ENCODE assay signal across 18 cellular contexts in genomic region chr15:41873711-41874110, GRCh38. TPM values are rescaled to one million over a fixed set of nuclear protein-coding genes. Genes with fewer than 3 reads are reported as not detected.
A peak's percentile ranks its signal among the peaks of the same experiment; 100 is the strongest.
DNase-seq lines count a peak whose midpoint lies in the region; ATAC-seq and TF ChIP-seq lines count a peak whose summit lies in the region.
"Had no signal": no experiment of that assay in that cellular context is flagged by ENCODE, and none has a peak within 500 bp of the region (broad histone marks: within the 10 kb centered on the region; RNA-seq: fewer than 3 reads in every experiment).

No MANE protein-coding gene starts in this region.

- TF ChIP-seq POLR2A in suprapubic skin (IDR thresholded peaks at IDR 0.05) = no peak

- H3K36me3 Mint-ChIP-seq in T-helper 17 cell (ENCODE audit: low read depth) = no peaks in the 10 kb centered on the region
- H3K36me3 Mint-ChIP-seq: CD14-positive monocyte had no signal

- H3K4me1 Mint-ChIP-seq in T-helper 17 cell = peaks cover 15% of the 10 kb centered on the region
- H3K4me1 Mint-ChIP-seq: CD14-positive monocyte had no signal

- H3K9me3 ChIP-seq in T-helper 17 cell (ENCODE audit: control insufficient read depth, low read length, poor library complexity, severe bottlenecking) = no peaks in the 10 kb centered on the region
- no peaks in the 10 kb centered on the region for H3K9me3 ChIP-seq in suprapubic skin

- H3K27ac Mint-ChIP-seq in T-helper 17 cell = peak overlapping the region; percentile 32
- H3K27ac Mint-ChIP-seq: CD14-positive monocyte had no signal

- intact Hi-C loops in left cardiac atrium (cut with DNase I) = no loop called here

- ATAC-seq in T-helper 17 cell (no peak), GM18867 (IDR thresholded peaks at IDR 0.05; ENCODE audit: unreplicated experiment) (no peak), left cardiac atrium (no peak)
- ATAC-seq: HCT116 had no signal

- no peaks in the 10 kb centered on the region for H3K27me3 ChIP-seq in suprapubic skin

- TF ChIP-seq EP300 in suprapubic skin (IDR thresholded peaks at IDR 0.05) = no peak

- H3K36me3 ChIP-seq in suprapubic skin = no peaks in the 10 kb centered on the region

- H3K27me3 Mint-ChIP-seq in T-helper 17 cell = no peaks in the 10 kb centered on the region

- peak; percentile 28 for DNase-seq in DMS53 (lab: John Stamatoyannopoulos, UW)
- no peak for DNase-seq in DMS53 treated with DMSO at 0.1 percent for 48 hours (lab: John Stamatoyannopoulos, UW; ENCODE audit: unreplicated experiment)
- DNase-seq in NCI-H2029 (lab: John Stamatoyannopoulos, UW) = peak; percentile 58
- DNase-seq in NCI-H345 treated with DMSO at 0.1 percent for 48 hours (lab: John Stamatoyannopoulos, UW; ENCODE audit: unreplicated experiment) = peak; percentile 30
- DNase-seq in T-helper 17 cell = no peak
- DNase-seq in left cardiac atrium = no peak
- DNase-seq in suprapubic skin (ENCODE audit: low spot score in 2 of 2) = no peak
- DNase-seq: AML-193, DMS 273 treated with DMSO at 0.1 percent for 48 hours, EL, GOT3, NCI-H1436 treated with DMSO at 0.1 percent for 48 hours, NCI-H446 treated with DMSO at 0.1 percent for 48 hours, T-helper 2 cell had no signal

- 86% methylated on average over 6 of the region's 8 CpGs for WGBS in suprapubic skin

- H3K4me1 ChIP-seq in suprapubic skin = peaks cover 24% of the 10 kb centered on the region

- no peak overlapping the region for H3K4me3 ChIP-seq in suprapubic skin

- no peak for TF ChIP-seq CTCF in suprapubic skin (IDR thresholded peaks at IDR 0.05)

- H3K4me3 Mint-ChIP-seq in T-helper 17 cell = no peak overlapping the region
- H3K4me3 Mint-ChIP-seq: CD14-positive monocyte had no signal

- H3K27ac ChIP-seq in suprapubic skin = no peak overlapping the region
- H3K27ac ChIP-seq: 22Rv1 had no signal

RNA-seq across cellular contexts. Expression of gene SPTBN5, which starts 20.1 kb away (rescaled TPM):
- 1 to 10 TPM; 1.9 to 2.2 TPM for total RNA-seq in T-helper 17 cell
- 1 to 10 TPM; 1.7 to 2.5 TPM for total RNA-seq in left cardiac atrium
- total RNA-seq in suprapubic skin = 1 to 10 TPM; 1.3 to 3.4 (median 2.8) TPM

RNA-seq across cellular contexts. Expression of gene PLA2G4B, which starts 35.1 kb away (rescaled TPM):
- total RNA-seq in T-helper 17 cell (10 to 100 TPM; 23.1 to 34.8 TPM), left cardiac atrium (1 to 10 TPM; 5.4 to 7.2 TPM), suprapubic skin (100 to 1,000 TPM in 1 of 4 donors, 10 to 100 TPM in 3; 59.7 to 195 (median 73.7) TPM)

RNA-seq across cellular contexts. Expression of gene JMJD7, which starts 45.8 kb away (rescaled TPM):
- 10 to 100 TPM; 26.7 to 35.6 TPM for total RNA-seq in T-helper 17 cell
- total RNA-seq in left cardiac atrium = 10 to 100 TPM in 1 of 2 donors, 1 to 10 TPM in 1; 8.8 to 11.7 TPM
- total RNA-seq in suprapubic skin = 10 to 100 TPM; 45.4 to 88.3 (median 60.9) TPM

Comparison
In these comparisons a context has a peak if more than half of its experiments do, and no peak if none do; other contexts are left out.
1. DNase-seq: peak in DMS53 (single experiment), NCI-H2029 (single experiment) and NCI-H345 treated with DMSO at 0.1 percent for 48 hours (single experiment); none in DMS53 treated with DMSO at 0.1 percent for 48 hours (single experiment), T-helper 17 cell (0 of 3), left cardiac atrium (single experiment) and suprapubic skin (0 of 2).